8 cellular contexts compared by ENCODE assay signal in genomic region chr2:71049704-71050360, GRCh38. TPM values are rescaled to one million over a fixed set of nuclear protein-coding genes. Genes with fewer than 3 reads are reported as not detected.
A peak's percentile ranks its signal among the peaks of the same experiment; 100 is the strongest.
DNase-seq lines count a peak whose midpoint lies in the region; ATAC-seq and TF ChIP-seq lines count a peak whose summit lies in the region.
"Not testable (repeated sequence)": the region's sequence is repeated elsewhere in the genome, so short reads cannot be mapped to it uniquely, and the experiment has no call there.

No MANE protein-coding gene starts in this region.

- not testable (repeated sequence) for H3K36me3 ChIP-seq in thyroid gland

- not testable (repeated sequence) for H3K4me1 ChIP-seq in thyroid gland

- not testable (repeated sequence) for H3K27ac ChIP-seq in thyroid gland

- H3K27me3 ChIP-seq in thyroid gland = not testable (repeated sequence)

- intact Hi-C loops in thyroid gland (cut with DNase I) = not testable (repeated sequence)

- CTCF ChIA-PET in T-cell (lab: Charles Lee) = not testable (repeated sequence)

- ATAC-seq in HG02798 (IDR thresholded peaks at IDR 0.05; ENCODE audit: poor library complexity, unreplicated experiment) (peak; percentile 64), T-cell (replicated peaks in 1 of 4) (peak in 3 of 4 experiments; percentile 44 to 76 (median 52))
- ATAC-seq in naive thymus-derived CD8-positive, alpha-beta T cell = peak; percentile 38 to 58

- peak; percentile 44 for TF ChIP-seq CTCF in GM12873 (IDR thresholded peaks at IDR 0.05; ENCODE audit: insufficient read depth, low read depth, low read length, missing control alignments)
- TF ChIP-seq CTCF in thyroid gland (IDR thresholded peaks at IDR 0.05) = not testable (repeated sequence)

- H3K4me3 ChIP-seq in thyroid gland (replicated peaks in 1 of 3) = not testable (repeated sequence)

- H3K36me3 Mint-ChIP-seq in T-cell; naive thymus-derived CD8-positive, alpha-beta T cell: not testable (repeated sequence)

- H3K9me3 Mint-ChIP-seq in T-cell; naive thymus-derived CD8-positive, alpha-beta T cell: not testable (repeated sequence)

- 57 to 70% methylated on average over 10 of the region's 10 CpGs for WGBS in thyroid gland, 2 donors

- not testable (repeated sequence) for H3K4me3 Mint-ChIP-seq in T-cell; naive thymus-derived CD8-positive, alpha-beta T cell

- H3K9me3 ChIP-seq in thyroid gland = not testable (repeated sequence)

- not testable (repeated sequence) for TF ChIP-seq POLR2A in thyroid gland (IDR thresholded peaks at IDR 0.05)

- DNase-seq in T-cell (peak in 8 of 34 experiments; percentile 9 to 24 (median 18)), thyroid gland (peak; percentile 37 to 50)
- DNase-seq in activated CD8-positive, alpha-beta memory T cell treated with anti-CD3 and anti-CD28 coated beads, Interleukin-2, amount 50 U/mL, for 24 hours (ENCODE audit: extremely low read depth) = peak; percentile 23
- DNase-seq in activated naive CD8-positive, alpha-beta T cell treated with anti-CD3 and anti-CD28 coated beads, Interleukin-2, amount 50 U/mL, for 16 hours (ENCODE audit: low read depth, low spot score) = peak; percentile 49
- peak in 2 of 10 donors; percentile 16 to 36 for DNase-seq in naive thymus-derived CD8-positive, alpha-beta T cell
- peak in 2 of 3 donors; percentile 31 to 44 for DNase-seq in stimulated activated CD4-positive, alpha-beta T cell treated with anti-CD3 and anti-CD28 coated beads, TNF-alpha, amount 100 ng/mL, for 1 hour (ENCODE audit: low read depth in 3 of 3, low spot score in 1 of 3)

- H3K27ac Mint-ChIP-seq in T-cell; naive thymus-derived CD8-positive, alpha-beta T cell: not testable (repeated sequence)

- POLR2A ChIA-PET in T-cell (lab: Charles Lee) = not testable (repeated sequence)
- POLR2A ChIA-PET in naive thymus-derived CD8-positive, alpha-beta T cell (lab: Charles Lee) = interaction anchor here (0.7 kb wide), 1 partner anchor 26 kb away, joined by 3 read pairs; no protein-coding TSS in a partner anchor

- H3K27me3 Mint-ChIP-seq in T-cell; naive thymus-derived CD8-positive, alpha-beta T cell: not testable (repeated sequence)

- not testable (repeated sequence) for H3K4me1 Mint-ChIP-seq in T-cell; naive thymus-derived CD8-positive, alpha-beta T cell

RNA-seq across cellular contexts. Expression of gene NAGK, which starts 18.6 kb away (rescaled TPM):
- total RNA-seq in T-cell = 100 to 1,000 TPM in 3 of 5 donors, 10 to 100 TPM in 2; 89.8 to 124 (median 111) TPM
- 100 to 1,000 TPM in 1 of 2 experiments, 10 to 100 TPM in 1; 96.2 to 113 TPM for total RNA-seq in naive thymus-derived CD8-positive, alpha-beta T cell
- polyA plus RNA-seq in naive thymus-derived CD8-positive, alpha-beta T cell = 10 to 100 TPM; 33.7 to 51.1 (median 43.6) TPM
- 10 to 100 TPM; 40.5 to 88.0 (median 70.0) TPM for total RNA-seq in thyroid gland

RNA-seq across cellular contexts. Expression of gene TEX261, which starts 55.2 kb away (rescaled TPM):
- total RNA-seq in T-cell (10 to 100 TPM; 35.9 to 60.3 (median 48.1) TPM), thyroid gland (10 to 100 TPM; 37.9 to 67.7 (median 51.4) TPM)
- 10 to 100 TPM; 58.1 to 63.1 TPM for total RNA-seq in naive thymus-derived CD8-positive, alpha-beta T cell
- polyA plus RNA-seq in naive thymus-derived CD8-positive, alpha-beta T cell = 10 to 100 TPM; 33.7 to 40.6 (median 39.9) TPM
